11 cellular contexts compared by ENCODE assay signal in the genomic region with DNA sequence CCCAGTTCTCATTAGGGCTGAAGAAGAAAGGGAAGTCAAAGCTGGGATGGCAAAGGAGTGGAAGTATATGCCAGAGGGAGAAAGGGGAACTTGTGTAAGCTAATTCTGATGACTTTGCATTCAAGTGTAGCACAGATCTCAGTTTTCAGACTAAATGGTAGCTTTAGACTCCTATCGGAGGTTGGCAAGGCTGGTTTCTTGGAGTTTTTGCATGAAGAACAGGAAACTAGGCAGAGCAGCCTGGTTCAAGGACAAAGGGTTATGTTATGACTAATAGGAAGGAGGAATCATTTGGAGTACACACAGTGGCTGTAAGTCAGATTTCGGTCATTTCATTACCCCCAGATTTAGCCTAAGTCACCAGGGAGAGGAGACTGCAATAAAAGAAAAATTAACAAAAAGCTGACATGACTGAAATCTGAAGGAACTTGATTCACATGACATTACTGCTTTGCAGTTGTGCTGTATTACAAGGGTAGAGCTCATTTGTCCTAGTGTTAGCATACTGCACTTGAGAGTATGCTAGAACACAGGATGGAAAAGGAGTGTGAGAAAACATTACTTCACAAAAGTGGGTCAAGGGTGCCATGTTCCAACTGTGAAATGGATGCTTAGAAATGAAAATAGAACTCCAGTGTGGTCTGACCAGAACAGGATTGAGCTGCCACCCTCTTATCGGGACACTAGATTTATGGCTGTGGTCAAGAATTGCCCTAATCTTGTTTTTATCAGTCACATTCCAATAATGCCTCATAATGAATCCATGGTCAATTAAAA. TPM values are rescaled to one million over a fixed set of nuclear protein-coding genes. Genes with fewer than 3 reads are reported as not detected.
DNase-seq lines count a peak whose midpoint lies in the region; ATAC-seq and TF ChIP-seq lines count a peak whose summit lies in the region.
"Had no signal": no experiment of that assay in that cellular context is flagged by ENCODE, and none has a peak within 500 bp of the region (broad histone marks: within the 10 kb centered on the region; RNA-seq: fewer than 3 reads in every experiment).

No MANE protein-coding gene starts in this region.

- no peak for ATAC-seq in GM21786 (IDR thresholded peaks at IDR 0.05; ENCODE audit: unreplicated experiment)
- ATAC-seq: T-cell had no signal

- in situ Hi-C loops in GM13976 (cut with MboI; ENCODE audit: low sequenced_read_pairs, unreplicated experiment) = loop anchor here (10.0 kb wide), 1 partner anchor 574 kb away; no protein-coding TSS in a partner anchor

- intact Hi-C loops in dendritic cell treated with granulocyte-macrophage colony-stimulating factor and Interleukin-4, amounts not matched to agents 40 ng/mL and 50 ng/mL, for 4 days (cut with micrococcal nuclease) = loop anchor here (2.0 to 5.0 kb wide), 2 partner anchors 36 to 39 kb away; no protein-coding TSS in a partner anchor

- peaks cover 3% of the 10 kb centered on the region for H3K27me3 Mint-ChIP-seq in dendritic cell treated with granulocyte-macrophage colony-stimulating factor and Interleukin-4, amounts not matched to agents 40 ng/mL and 50 ng/mL, for 4 days
- peaks cover 5% of the 10 kb centered on the region for H3K27me3 Mint-ChIP-seq in mesothelial cell of epicardium (ENCODE audit: low read depth)

- peaks cover 23% of the 10 kb centered on the region for H3K4me1 Mint-ChIP-seq in dendritic cell treated with granulocyte-macrophage colony-stimulating factor and Interleukin-4, amounts not matched to agents 40 ng/mL and 50 ng/mL, for 4 days (ENCODE audit: low read depth)
- H3K4me1 Mint-ChIP-seq in mesothelial cell of epicardium = peaks cover 16% of the 10 kb centered on the region
- H3K4me1 Mint-ChIP-seq: T-cell had no signal

- TF ChIP-seq CTCF in mesothelial cell of epicardium (IDR thresholded peaks at IDR 0.05; ENCODE audit: unreplicated experiment) (no peak), GM13976 (IDR thresholded peaks at IDR 0.05; ENCODE audit: borderline replicate concordance, control extremely low read depth, extremely low read depth, insufficient read depth, missing control alignments) (no peak)

- H3K36me3 Mint-ChIP-seq in dendritic cell treated with granulocyte-macrophage colony-stimulating factor and Interleukin-4, amounts not matched to agents 40 ng/mL and 50 ng/mL, for 4 days (ENCODE audit: low read depth) = no peaks in the 10 kb centered on the region
- H3K36me3 Mint-ChIP-seq in mesothelial cell of epicardium = no peaks in the 10 kb centered on the region
- H3K36me3 Mint-ChIP-seq: T-cell had no signal

- H3K4me3 Mint-ChIP-seq in dendritic cell treated with granulocyte-macrophage colony-stimulating factor and Interleukin-4, amounts not matched to agents 40 ng/mL and 50 ng/mL, for 4 days = peak overlapping the region; percentile 15
- H3K4me3 Mint-ChIP-seq in mesothelial cell of epicardium = no peak overlapping the region
- H3K4me3 Mint-ChIP-seq: activated T-helper 1 cell treated with anti-CD3 and anti-CD28 coated beads, Interleukin-12 subunit alpha, Interleukin-12 subunit beta, Interleukin-2, Interleukin-4 antibody, amounts not matched to agents 30 ng/mL and 10 ng/mL and 1 ng/mL, durations not matched to agents 14 hours and 24 hours and 36 hours; T-cell had no signal

- DNase-seq in A172 (ENCODE audit: low spot score) (peak; percentile 83), M059J (ENCODE audit: low read depth) (peak; percentile 95), mesothelial cell of epicardium (ENCODE audit: low spot score in 2 of 2, unreplicated experiment in 2 of 2) (no peak), ecto neural progenitor cell (ENCODE audit: low spot score) (no peak), GM13976 (ENCODE audit: low spot score) (no peak), nucleus accumbens (lab: John Stamatoyannopoulos, UW) (no peak)
- DNase-seq: NCI-H187, T-cell had no signal

- H3K27ac Mint-ChIP-seq in dendritic cell treated with granulocyte-macrophage colony-stimulating factor and Interleukin-4, amounts not matched to agents 40 ng/mL and 50 ng/mL, for 4 days = peak overlapping the region; percentile 87
- H3K27ac Mint-ChIP-seq in mesothelial cell of epicardium = peak overlapping the region; percentile 75
- H3K27ac Mint-ChIP-seq: activated T-helper 1 cell treated with anti-CD3 and anti-CD28 coated beads, Interleukin-12 subunit alpha, Interleukin-12 subunit beta, Interleukin-2, Interleukin-4 antibody, amounts not matched to agents 30 ng/mL and 10 ng/mL and 1 ng/mL, durations not matched to agents 14 hours and 24 hours and 36 hours; T-cell had no signal

- peaks cover 8% of the 10 kb centered on the region for H3K9me3 Mint-ChIP-seq in dendritic cell treated with granulocyte-macrophage colony-stimulating factor and Interleukin-4, amounts not matched to agents 40 ng/mL and 50 ng/mL, for 4 days
- H3K9me3 Mint-ChIP-seq in mesothelial cell of epicardium = no peaks in the 10 kb centered on the region
- H3K9me3 Mint-ChIP-seq: activated T-helper 1 cell treated with anti-CD3 and anti-CD28 coated beads, Interleukin-12 subunit alpha, Interleukin-12 subunit beta, Interleukin-2, Interleukin-4 antibody, amounts not matched to agents 30 ng/mL and 10 ng/mL and 1 ng/mL, durations not matched to agents 14 hours and 24 hours and 36 hours; T-cell had no signal

RNA-seq across cellular contexts. Expression of gene ADM, which starts 23.6 kb away (rescaled TPM):
- 40.3 and 46.7 TPM in 2 replicates for total RNA-seq in A172 (2014; rRNA removed; shearing (Covaris generic))
- 283 and 361 TPM in 2 replicates for total RNA-seq in M059J (2014; rRNA removed; shearing (Covaris generic))
- total RNA-seq in mesothelial cell of epicardium = 12.8 to 13.8 TPM (median 13.3 TPM) in 3 replicates

RNA-seq across cellular contexts. Expression of gene SBF2, which starts 34.5 kb away (rescaled TPM):
- total RNA-seq in A172 (2014; rRNA removed; shearing (Covaris generic)) = 19.6 and 34.7 TPM in 2 replicates
- total RNA-seq in M059J (2014; rRNA removed; shearing (Covaris generic)) = 19.2 and 30.5 TPM in 2 replicates
- 44.7 to 58.4 TPM (median 53.1 TPM) in 3 replicates for total RNA-seq in mesothelial cell of epicardium

Comparison
In these comparisons a context has a peak if more than half of its experiments do, and no peak if none do; other contexts are left out.
1. DNase-seq: peak in A172 (single experiment) and M059J (single experiment); none in mesothelial cell of epicardium (0 of 2), ecto neural progenitor cell (single experiment), GM13976 (single experiment) and nucleus accumbens (0 of 56).